Comparison of ENCODE assay signal across 7 cellular contexts in genomic region chr14:90759370-90760054, GRCh38. TPM values are rescaled to one million over a fixed set of nuclear protein-coding genes. Genes with fewer than 3 reads are reported as not detected.
DNase-seq lines count a peak whose midpoint lies in the region; ATAC-seq, FAIRE-seq and TF ChIP-seq lines count a peak whose summit lies in the region.

No MANE protein-coding gene starts in this region.

- peak; percentile 36 for ATAC-seq in GM21390 (IDR thresholded peaks at IDR 0.05; ENCODE audit: unreplicated experiment)
- ATAC-seq in stimulated activated effector memory CD8-positive, alpha-beta T cell treated with anti-CD3 and anti-CD28 coated beads, Interleukin-12 subunit alpha, Interleukin-12 subunit beta, amount 100 ng/mL, for 72 hours: no peak

- H3K9me3 Mint-ChIP-seq in stimulated activated effector memory CD8-positive, alpha-beta T cell treated with anti-CD3 and anti-CD28 coated beads, Interleukin-12 subunit alpha, Interleukin-12 subunit beta, amount 100 ng/mL, for 72 hours: peaks cover 5% of the 10 kb centered on the region

- H3K79me2 ChIP-seq in Karpas-422 (ENCODE audit: low read length): no peaks in the 10 kb centered on the region

- H3K4me1 ChIP-seq in Karpas-422 (ENCODE audit: low read length): peaks cover 19% of the 10 kb centered on the region
- H3K4me1 ChIP-seq in esophagus (ENCODE audit: control insufficient read depth in 2 of 2, insufficient read depth in 2 of 2, low read length in 1 of 2): no peaks in the 10 kb centered on the region
- H3K4me1 ChIP-seq in BE2C: peaks cover 25% of the 10 kb centered on the region

- peak overlapping the region; percentile 85 for H3K4me2 ChIP-seq in Karpas-422 (ENCODE audit: low read depth, low read length, poor library complexity, severe bottlenecking)

- H3K4me3 ChIP-seq in Karpas-422 (ENCODE audit: low read length): no peak overlapping the region; the same call in 1 of the 2 replicates
- H3K4me3 ChIP-seq in esophagus (ENCODE audit: low read depth in 1 of 2, low read length in 2 of 2): no peak overlapping the region
- H3K4me3 ChIP-seq in BE2C (ENCODE audit: low read depth, low read length): no peak overlapping the region

- H3K27ac ChIP-seq in Karpas-422 (ENCODE audit: low read length): no peak overlapping the region
- H3K27ac ChIP-seq in esophagus (ENCODE audit: low read depth in 2 of 2, low read length in 1 of 2): peak overlapping the region; percentile 16 to 90

- peak; percentile 57 for DNase-seq in Karpas-422
- DNase-seq in stimulated activated effector memory CD8-positive, alpha-beta T cell treated with anti-CD3 and anti-CD28 coated beads, Interleukin-12 subunit alpha, Interleukin-12 subunit beta, amount 100 ng/mL, for 72 hours (ENCODE audit: low spot score in 2 of 2): peak in 1 of 2 donors; percentile 46
- DNase-seq in BE2C: no peak
- DNase-seq in NCI-H446 treated with DMSO at 0.1 percent for 48 hours (lab: John Stamatoyannopoulos, UW): no peak
- no peak for DNase-seq in HTR-8/SVneo (ENCODE audit: insufficient read length, low spot score)

- 75 to 81% methylated on average over 7 of the region's 7 CpGs for WGBS in esophagus, 2 donors

- no peaks in the 10 kb centered on the region for H3K27me3 ChIP-seq in Karpas-422 (ENCODE audit: low read length)
- H3K27me3 ChIP-seq in esophagus (ENCODE audit: control insufficient read depth in 1 of 2, insufficient read depth in 2 of 2, low read length in 2 of 2): no peaks in the 10 kb centered on the region
- no peaks in the 10 kb centered on the region for H3K27me3 ChIP-seq in BE2C

- peak overlapping the region; percentile 100; the same call in 1 of the 2 replicates for H2AFZ ChIP-seq in Karpas-422 (ENCODE audit: low read length)

- H3K36me3 Mint-ChIP-seq in stimulated activated effector memory CD8-positive, alpha-beta T cell treated with anti-CD3 and anti-CD28 coated beads, Interleukin-12 subunit alpha, Interleukin-12 subunit beta, amount 100 ng/mL, for 72 hours: no peaks in the 10 kb centered on the region

- H4K20me1 ChIP-seq in Karpas-422 (ENCODE audit: insufficient read depth, low read depth, low read length): no peaks in the 10 kb centered on the region

- H3K36me3 ChIP-seq in Karpas-422 (ENCODE audit: insufficient read depth, low read length): no peaks in the 10 kb centered on the region
- no peaks in the 10 kb centered on the region for H3K36me3 ChIP-seq in esophagus (ENCODE audit: control insufficient read depth in 2 of 2, insufficient read depth in 2 of 2, low read length in 1 of 2)
- H3K36me3 ChIP-seq in BE2C: no peaks in the 10 kb centered on the region

- H3K9ac ChIP-seq in Karpas-422 (ENCODE audit: low read length): peak overlapping the region; percentile 78

- FAIRE-seq in HTR-8/SVneo (lab: Jason Lieb, UNC): no peak

- H3K27ac Mint-ChIP-seq in stimulated activated effector memory CD8-positive, alpha-beta T cell treated with anti-CD3 and anti-CD28 coated beads, Interleukin-12 subunit alpha, Interleukin-12 subunit beta, amount 100 ng/mL, for 72 hours: peak overlapping the region; percentile 85

- no peaks in the 10 kb centered on the region for H3K9me2 ChIP-seq in Karpas-422 (replicated peaks; ENCODE audit: insufficient read depth, low read length)

- H3K9me3 ChIP-seq in Karpas-422 (ENCODE audit: low read length) (peaks cover 16% of the 10 kb centered on the region), esophagus (ENCODE audit: control insufficient read depth in 2 of 2, insufficient read depth in 1 of 2, low read depth in 1 of 2, low read length in 1 of 2) (no peaks in the 10 kb centered on the region), BE2C (no peaks in the 10 kb centered on the region)

- peaks cover 20% of the 10 kb centered on the region for H3K4me1 Mint-ChIP-seq in stimulated activated effector memory CD8-positive, alpha-beta T cell treated with anti-CD3 and anti-CD28 coated beads, Interleukin-12 subunit alpha, Interleukin-12 subunit beta, amount 100 ng/mL, for 72 hours

- TF ChIP-seq CTCF in BE2C (IDR thresholded peaks at IDR 0.05; ENCODE audit: low read depth, low read length): no peak

- H3K4me3 Mint-ChIP-seq in stimulated activated effector memory CD8-positive, alpha-beta T cell treated with anti-CD3 and anti-CD28 coated beads, Interleukin-12 subunit alpha, Interleukin-12 subunit beta, amount 100 ng/mL, for 72 hours: peak overlapping the region; percentile 65

RNA-seq across cellular contexts. Expression of gene TTC7B, which starts 56.7 kb away (rescaled TPM):
- total RNA-seq in Karpas-422 (2014; rRNA removed; shearing (Covaris generic); ENCODE audit: low replicate concordance): under 0.01 TPM in 1 of 2 replicates, not detected in the other
- polyA plus RNA-seq in esophagus: 1 to 10 TPM; 2.7 to 6.0 TPM
- polyA plus RNA-seq in BE2C (2012; ENCODE audit: insufficient read depth, insufficient read length, low read depth): 47.3 TPM
